Comparison of ENCODE assay signal across 1 cellular context in genomic region chr4:1714303-1715001, GRCh38.
TF ChIP-seq lines count a peak whose summit lies in the region.

No MANE protein-coding gene starts in this region.

TF ChIP-seq in SK-N-SH treated with all-trans-retinoic acid at 6 μM for 48 hours, 23 proteins besides CTCF, POLR2A, EP300 and RAD21 (continued from another document):
- TF ChIP-seq, protein P1, sequence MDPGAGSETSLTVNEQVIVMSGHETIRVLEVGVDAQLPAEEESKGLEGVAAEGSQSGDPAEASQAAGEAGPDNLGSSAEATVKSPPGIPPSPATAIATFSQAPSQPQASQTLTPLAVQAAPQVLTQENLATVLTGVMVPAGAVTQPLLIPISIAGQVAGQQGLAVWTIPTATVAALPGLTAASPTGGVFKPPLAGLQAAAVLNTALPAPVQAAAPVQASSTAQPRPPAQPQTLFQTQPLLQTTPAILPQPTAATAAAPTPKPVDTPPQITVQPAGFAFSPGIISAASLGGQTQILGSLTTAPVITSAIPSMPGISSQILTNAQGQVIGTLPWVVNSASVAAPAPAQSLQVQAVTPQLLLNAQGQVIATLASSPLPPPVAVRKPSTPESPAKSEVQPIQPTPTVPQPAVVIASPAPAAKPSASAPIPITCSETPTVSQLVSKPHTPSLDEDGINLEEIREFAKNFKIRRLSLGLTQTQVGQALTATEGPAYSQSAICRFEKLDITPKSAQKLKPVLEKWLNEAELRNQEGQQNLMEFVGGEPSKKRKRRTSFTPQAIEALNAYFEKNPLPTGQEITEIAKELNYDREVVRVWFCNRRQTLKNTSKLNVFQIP (CRISPR knock-in tag; IDR thresholded peaks at IDR 0.05; ENCODE audit: borderline replicate concordance, low read depth): no peak
- TF ChIP-seq TOX (CRISPR knock-in tag; IDR thresholded peaks at IDR 0.05; ENCODE audit: borderline replicate concordance) (no peak), BACH2 (CRISPR knock-in tag; IDR thresholded peaks at IDR 0.05; ENCODE audit: borderline replicate concordance) (no peak), ZC3H10 (CRISPR knock-in tag; IDR thresholded peaks at IDR 0.05) (no peak)
- TF ChIP-seq, protein P2, sequence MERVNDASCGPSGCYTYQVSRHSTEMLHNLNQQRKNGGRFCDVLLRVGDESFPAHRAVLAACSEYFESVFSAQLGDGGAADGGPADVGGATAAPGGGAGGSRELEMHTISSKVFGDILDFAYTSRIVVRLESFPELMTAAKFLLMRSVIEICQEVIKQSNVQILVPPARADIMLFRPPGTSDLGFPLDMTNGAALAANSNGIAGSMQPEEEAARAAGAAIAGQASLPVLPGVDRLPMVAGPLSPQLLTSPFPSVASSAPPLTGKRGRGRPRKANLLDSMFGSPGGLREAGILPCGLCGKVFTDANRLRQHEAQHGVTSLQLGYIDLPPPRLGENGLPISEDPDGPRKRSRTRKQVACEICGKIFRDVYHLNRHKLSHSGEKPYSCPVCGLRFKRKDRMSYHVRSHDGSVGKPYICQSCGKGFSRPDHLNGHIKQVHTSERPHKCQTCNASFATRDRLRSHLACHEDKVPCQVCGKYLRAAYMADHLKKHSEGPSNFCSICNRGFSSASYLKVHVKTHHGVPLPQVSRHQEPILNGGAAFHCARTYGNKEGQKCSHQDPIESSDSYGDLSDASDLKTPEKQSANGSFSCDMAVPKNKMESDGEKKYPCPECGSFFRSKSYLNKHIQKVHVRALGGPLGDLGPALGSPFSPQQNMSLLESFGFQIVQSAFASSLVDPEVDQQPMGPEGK (CRISPR knock-in tag; IDR thresholded peaks at IDR 0.05; ENCODE audit: borderline replicate concordance): no peak
